ENCODE assay signal across 13 cellular contexts in the genomic region with DNA sequence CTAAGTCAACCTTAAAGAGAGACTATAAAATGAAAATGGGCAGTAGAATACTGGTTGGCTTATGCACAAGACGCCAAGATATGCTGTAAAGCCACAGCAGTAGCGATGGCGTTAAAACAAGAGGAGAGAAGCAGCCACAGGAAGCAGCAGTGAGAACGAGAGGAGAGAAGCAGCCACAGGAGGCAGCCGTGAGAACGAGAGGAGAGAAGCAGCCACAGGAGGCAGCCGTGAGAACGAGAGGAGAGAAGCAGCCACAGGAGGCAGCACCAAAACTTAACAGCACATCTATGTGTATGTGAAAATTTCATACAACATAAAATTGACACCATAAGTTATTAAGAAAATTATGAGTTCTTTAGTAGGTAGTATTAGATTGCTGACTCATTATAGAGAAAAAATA.
A peak's percentile ranks its signal among the peaks of the same experiment; 100 is the strongest.
DNase-seq lines count a peak whose midpoint lies in the region; ATAC-seq and TF ChIP-seq lines count a peak whose summit lies in the region.
"Had no signal": no experiment of that assay in that cellular context is flagged by ENCODE, and none has a peak within 500 bp of the region (broad histone marks: within the 10 kb centered on the region; RNA-seq: fewer than 3 reads in every experiment).

No MANE protein-coding gene starts in this region.

- H3K9ac ChIP-seq in smooth muscle cell (ENCODE audit: low read depth) = no peak overlapping the region

- no peaks in the 10 kb centered on the region for H3F3A ChIP-seq in smooth muscle cell (ENCODE audit: low read depth)

- TF ChIP-seq CTCF in LNCAP (IDR thresholded peaks at IDR 0.05) = peak; percentile 59
- TF ChIP-seq CTCF in VCaP (conservative IDR thresholded peaks at IDR 0.05) = peak; percentile 76
- TF ChIP-seq CTCF in smooth muscle cell (IDR thresholded peaks at IDR 0.05; ENCODE audit: borderline replicate concordance, insufficient read depth, poor library complexity, severe bottlenecking) = no peak

- no peaks in the 10 kb centered on the region for H3K27me3 ChIP-seq in smooth muscle cell (ENCODE audit: low read depth)
- H3K27me3 ChIP-seq: tibial artery had no signal

- H4K20me1 ChIP-seq in smooth muscle cell (ENCODE audit: low read depth) = no peaks in the 10 kb centered on the region

- H2AFZ ChIP-seq in smooth muscle cell (ENCODE audit: low read depth) = peak overlapping the region; percentile 24

- H3K4me1 ChIP-seq in smooth muscle cell (ENCODE audit: low read depth) = no peaks in the 10 kb centered on the region
- H3K4me1 ChIP-seq: tibial artery had no signal

- H3K27ac ChIP-seq in VCaP (no peak overlapping the region), smooth muscle cell (ENCODE audit: low read depth) (no peak overlapping the region)
- H3K27ac ChIP-seq: tibial artery had no signal

- H3K79me2 ChIP-seq in smooth muscle cell (ENCODE audit: low read depth) = no peaks in the 10 kb centered on the region

- WGBS in smooth muscle cell (ENCODE audit: low lambda C conversion rate) = 66% methylated on average over 8 of the region's 8 CpGs

- DNase-seq in DMS53 (lab: John Stamatoyannopoulos, UW) (peak; percentile 3), DMS53 treated with DMSO at 0.1 percent for 48 hours (lab: John Stamatoyannopoulos, UW; ENCODE audit: unreplicated experiment) (no peak), smooth muscle cell (lab: John Stamatoyannopoulos, UW; ENCODE audit: unreplicated experiment) (no peak), GM19240 (ENCODE audit: insufficient read length, low spot score) (no peak)
- DNase-seq in activated T-cell treated with anti-CD3 and anti-CD28 coated beads, Interleukin-2, amount 50 U/mL, for 1 hour = no peak
- DNase-seq: activated CD4-positive, alpha-beta T cell treated with anti-CD3 and anti-CD28 coated beads, Interleukin-2, amount 50 U/mL, for 48 hours; activated T-cell treated with anti-CD3 and anti-CD28 coated beads, Interleukin-2, amount 50 U/mL, for 4 hours; EL; NCI-H1092 treated with DMSO at 0.1 percent for 48 hours; tibial artery had no signal

- no peak overlapping the region for H3K4me2 ChIP-seq in smooth muscle cell

- H3K36me3 ChIP-seq in smooth muscle cell (ENCODE audit: low read depth) = no peaks in the 10 kb centered on the region
- H3K36me3 ChIP-seq: tibial artery had no signal

- no peak for ATAC-seq in GM21381 (IDR thresholded peaks at IDR 0.05; ENCODE audit: unreplicated experiment)
- ATAC-seq: activated T-cell treated with anti-CD3 and anti-CD28 coated beads, Interleukin-2, amount 50 U/mL, for 4 hours had no signal

- no peak overlapping the region for H3K4me3 ChIP-seq in smooth muscle cell
- H3K4me3 ChIP-seq: tibial artery had no signal

- H3K9me3 ChIP-seq in smooth muscle cell (replicated peaks; ENCODE audit: low read depth) = no peaks in the 10 kb centered on the region
- H3K9me3 ChIP-seq: tibial artery had no signal
